Comparison of ENCODE assay signal across 29 cellular contexts in the genomic region with DNA sequence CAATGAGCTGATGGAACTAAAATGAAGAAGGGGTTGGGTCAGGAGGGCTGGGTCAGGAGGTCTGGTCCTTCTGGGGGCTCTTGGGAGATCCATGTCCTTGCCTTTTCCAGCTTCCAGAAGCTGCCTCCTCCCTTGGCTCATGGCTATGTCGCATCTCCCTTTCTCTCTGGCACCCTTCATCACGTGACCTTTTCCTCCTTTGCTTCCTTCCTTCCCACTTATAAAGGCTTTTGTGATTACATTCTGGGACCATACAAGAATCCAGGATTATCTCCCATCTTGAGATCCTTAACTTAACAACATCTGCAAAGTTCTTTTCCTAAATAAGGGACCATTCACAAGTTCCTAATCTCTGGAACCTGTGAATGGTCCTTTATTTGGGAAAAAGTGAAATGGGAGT.
"Had no signal": no experiment of that assay in that cellular context is flagged by ENCODE, and none has a peak within 500 bp of the region (broad histone marks: within the 10 kb centered on the region; RNA-seq: fewer than 3 reads in every experiment).

No MANE protein-coding gene starts in this region.

- ATAC-seq: esophagus mucosa, gastrocnemius medialis, heart right ventricle, left colon, left lobe of liver, left ventricle myocardium superior, lower lobe of right lung, mucosa of descending colon had no signal

- H3K27me3 Mint-ChIP-seq: naive B cell had no signal

- H3K4me1 Mint-ChIP-seq: immature natural killer cell, naive B cell had no signal

- DNase-seq: dermis blood vessel endothelial cell; dorsolateral prefrontal cortex; effector CD4-positive, alpha-beta T cell; effector memory CD4-positive, alpha-beta T cell; erythroblast; esophagus squamous epithelium; foreskin fibroblast; foreskin melanocyte; gastrocnemius medialis; glutamatergic neuron; head of caudate nucleus; heart right ventricle; hypothalamus; immature natural killer cell; islet precursor cell; kidney; kidney glomerular epithelial cell; left colon; left ventricle myocardium superior; lower lobe of right lung; mesenchymal stem cell; mucosa of descending colon; naive B cell had no signal

- H3K36me3 Mint-ChIP-seq: immature natural killer cell, mesothelial cell of epicardium, naive B cell had no signal

- H3K9me3 ChIP-seq: gastrocnemius medialis, lower lobe of right lung had no signal

- H3K27ac ChIP-seq: coronary artery, dorsolateral prefrontal cortex, epithelial cell of prostate, esophagus squamous epithelium, gastrocnemius medialis, heart right ventricle, hepatocyte, lower lobe of right lung had no signal

- H3K27ac Mint-ChIP-seq: immature natural killer cell, mesothelial cell of epicardium had no signal

- H3K4me3 ChIP-seq: coronary artery, dorsolateral prefrontal cortex, esophagus squamous epithelium, gastrocnemius medialis, heart right ventricle, hepatocyte, lower lobe of right lung, mucosa of descending colon had no signal

- H3K4me1 ChIP-seq: esophagus squamous epithelium, gastrocnemius medialis, lower lobe of right lung had no signal

- H3K27me3 ChIP-seq: dorsolateral prefrontal cortex, esophagus squamous epithelium, gastrocnemius medialis, heart right ventricle, hepatocyte had no signal

- H3K36me3 ChIP-seq: esophagus squamous epithelium, gastrocnemius medialis, lower lobe of right lung had no signal

- H3K4me3 Mint-ChIP-seq: immature natural killer cell, mesothelial cell of epicardium, naive B cell had no signal
